ENCODE assay signal across 9 cellular contexts in genomic region chr7:94396606-94397005, GRCh38. TPM values are rescaled to one million over a fixed set of nuclear protein-coding genes. Genes with fewer than 3 reads are reported as not detected.
DNase-seq lines count a peak whose midpoint lies in the region; ATAC-seq and TF ChIP-seq lines count a peak whose summit lies in the region.
"Had no signal": no experiment of that assay in that cellular context is flagged by ENCODE, and none has a peak within 500 bp of the region (broad histone marks: within the 10 kb centered on the region; RNA-seq: fewer than 3 reads in every experiment).

No MANE protein-coding gene starts in this region.

- 43% methylated on average over 4 of the region's 4 CpGs for WGBS in hepatocyte (ENCODE audit: low lambda C conversion rate, missing lambda C conversion rate)

- intact Hi-C loops in CD8-positive, alpha-beta T cell (cut with DNase I, micrococcal nuclease) = loop anchor here in 1 of 2 experiments (10.0 kb wide), 1 partner anchor 1152 kb away; no protein-coding TSS in a partner anchor
- intact Hi-C loops in activated CD4-positive, alpha-beta memory T cell treated with anti-CD3 and anti-CD28 coated beads for 36 hours (cut with micrococcal nuclease) = loop anchor here (10.0 kb wide), 2 partner anchors 312 to 1152 kb away; no protein-coding TSS in a partner anchor

- H3K4me3 ChIP-seq in GM23338 (peak overlapping the region; percentile 80; the same call in 1 of the 2 replicates), SK-N-MC (peak overlapping the region; percentile 89), hepatocyte (peak overlapping the region; percentile 52), skin epidermis (peak overlapping the region; percentile 12 to 48 (median 32))
- no peak overlapping the region for H3K4me3 ChIP-seq in CD8-positive, alpha-beta T cell (ENCODE audit: low read depth, low read length)

- H3K27ac Mint-ChIP-seq in GM23338 = no peak overlapping the region
- H3K27ac Mint-ChIP-seq in CD8-positive, alpha-beta T cell = no peak overlapping the region
- no peak overlapping the region for H3K27ac Mint-ChIP-seq in activated CD4-positive, alpha-beta memory T cell treated with anti-CD3 and anti-CD28 coated beads for 36 hours

- H3K27me3 Mint-ChIP-seq in GM23338 (ENCODE audit: insufficient read depth, low read depth, poor library complexity) = peaks cover 16% of the 10 kb centered on the region
- peaks cover 25% of the 10 kb centered on the region for H3K27me3 Mint-ChIP-seq in CD8-positive, alpha-beta T cell (ENCODE audit: low read depth)
- H3K27me3 Mint-ChIP-seq in activated CD4-positive, alpha-beta memory T cell treated with anti-CD3 and anti-CD28 coated beads for 36 hours = peaks cover 38% of the 10 kb centered on the region

- no peaks in the 10 kb centered on the region for H3K9me2 ChIP-seq in GM23338 (ENCODE audit: insufficient read depth)
- H3K9me2 ChIP-seq in hepatocyte (replicated peaks; ENCODE audit: insufficient read depth) = no peaks in the 10 kb centered on the region

- H3K4me1 ChIP-seq in GM23338 (ENCODE audit: insufficient read depth) = peaks cover 18% of the 10 kb centered on the region
- H3K4me1 ChIP-seq in hepatocyte (ENCODE audit: insufficient read depth) = peaks cover 22% of the 10 kb centered on the region
- peaks cover 8% of the 10 kb centered on the region for H3K4me1 ChIP-seq in CD8-positive, alpha-beta T cell (ENCODE audit: insufficient read depth, low read length)

- H3K9ac ChIP-seq in SK-N-MC (ENCODE audit: insufficient read length) = peak overlapping the region; percentile 78

- no peak overlapping the region for H3K27ac ChIP-seq in GM23338 (ENCODE audit: low read depth)
- no peak overlapping the region; the same call in 1 of the 2 replicates for H3K27ac ChIP-seq in SK-N-MC
- H3K27ac ChIP-seq in hepatocyte = peak overlapping the region; percentile 97
- peak overlapping the region in 17 of 21 experiments; percentile 0 to 91 (median 84) for H3K27ac ChIP-seq in skin epidermis
- H3K27ac ChIP-seq in CD8-positive, alpha-beta T cell (ENCODE audit: low read depth, low read length) = no peak overlapping the region

- H4K20me1 ChIP-seq in GM23338 (replicated peaks; ENCODE audit: insufficient read depth) = no peaks in the 10 kb centered on the region
- H4K20me1 ChIP-seq in hepatocyte (ENCODE audit: insufficient read depth, poor library complexity, severe bottlenecking) = peaks cover 42% of the 10 kb centered on the region

- H3K4me1 Mint-ChIP-seq in GM23338 = peaks cover 40% of the 10 kb centered on the region
- H3K4me1 Mint-ChIP-seq in CD8-positive, alpha-beta T cell (ENCODE audit: low read depth) = peaks cover 21% of the 10 kb centered on the region
- peaks cover 6% of the 10 kb centered on the region for H3K4me1 Mint-ChIP-seq in activated CD4-positive, alpha-beta memory T cell treated with anti-CD3 and anti-CD28 coated beads for 36 hours (ENCODE audit: low read depth)

- no peak overlapping the region for H2AFZ ChIP-seq in GM23338
- no peak overlapping the region for H2AFZ ChIP-seq in hepatocyte

- H3K79me2 ChIP-seq in GM23338 (replicated peaks; ENCODE audit: insufficient read depth) (no peaks in the 10 kb centered on the region), hepatocyte (peaks cover 66% of the 10 kb centered on the region)

- H3K36me3 ChIP-seq in GM23338 (ENCODE audit: insufficient read depth) (peaks cover 11% of the 10 kb centered on the region; the same call in 1 of the 2 replicates), SK-N-MC (ENCODE audit: insufficient read depth, low read length) (peaks cover 32% of the 10 kb centered on the region), hepatocyte (replicated peaks; ENCODE audit: insufficient read depth, low read depth) (no peaks in the 10 kb centered on the region)
- no peaks in the 10 kb centered on the region for H3K36me3 ChIP-seq in CD8-positive, alpha-beta T cell (ENCODE audit: insufficient read depth, low read length)

- peaks cover 4% of the 10 kb centered on the region; the same call in 1 of the 2 replicates for H3K27me3 ChIP-seq in GM23338 (ENCODE audit: insufficient read depth)
- no peaks in the 10 kb centered on the region for H3K27me3 ChIP-seq in hepatocyte
- peaks cover 10% of the 10 kb centered on the region for H3K27me3 ChIP-seq in CD8-positive, alpha-beta T cell (ENCODE audit: insufficient read depth, low read length)

- no peak for DNase-seq in GM23338 (ENCODE audit: low spot score)
- no peak for DNase-seq in SK-N-MC (ENCODE audit: low read depth, low spot score)
- no peak for DNase-seq in hepatocyte (ENCODE audit: low spot score)
- no peak for DNase-seq in CD8-positive, alpha-beta T cell
- no peak for DNase-seq in DMS114 treated with DMSO at 0.1 percent for 48 hours (lab: John Stamatoyannopoulos, UW; ENCODE audit: unreplicated experiment)
- DNase-seq in stimulated activated CD4-positive, alpha-beta T cell treated with anti-CD3 and anti-CD28 coated beads, Interleukin-12 subunit alpha, Interleukin-12 subunit beta, amount 100 ng/mL, for 4 hours = no peak
- no peak for DNase-seq in activated CD4-positive, alpha-beta memory T cell treated with anti-CD3 and anti-CD28 coated beads for 36 hours
- DNase-seq: NCI-H187 treated with DMSO at 0.1 percent for 48 hours had no signal

- POLR2A ChIA-PET in CD8-positive, alpha-beta T cell (lab: Charles Lee) = no interaction called here
- POLR2A ChIA-PET in activated CD4-positive, alpha-beta memory T cell treated with anti-CD3 and anti-CD28 coated beads for 36 hours (lab: Charles Lee) = no interaction called here

- peaks cover 5% of the 10 kb centered on the region; the same call in 2 of the 3 replicates for H3K36me3 Mint-ChIP-seq in GM23338 (ENCODE audit: low read depth)
- H3K36me3 Mint-ChIP-seq in CD8-positive, alpha-beta T cell = no peaks in the 10 kb centered on the region
- no peaks in the 10 kb centered on the region for H3K36me3 Mint-ChIP-seq in activated CD4-positive, alpha-beta memory T cell treated with anti-CD3 and anti-CD28 coated beads for 36 hours

- H3K9me3 Mint-ChIP-seq in GM23338 = no peaks in the 10 kb centered on the region
- H3K9me3 Mint-ChIP-seq in CD8-positive, alpha-beta T cell = no peaks in the 10 kb centered on the region
- H3K9me3 Mint-ChIP-seq in activated CD4-positive, alpha-beta memory T cell treated with anti-CD3 and anti-CD28 coated beads for 36 hours = no peaks in the 10 kb centered on the region

- ATAC-seq in GM23338 = no peak
- no peak for ATAC-seq in CD8-positive, alpha-beta T cell

- TF ChIP-seq CTCF in GM23338 (conservative IDR thresholded peaks at IDR 0.05; ENCODE audit: low read depth in 2 of 2) (no peak), hepatocyte (IDR thresholded peaks at IDR 0.05; ENCODE audit: poor library complexity) (no peak)
- TF ChIP-seq CTCF in CD8-positive, alpha-beta T cell (IDR thresholded peaks at IDR 0.05) = no peak

- no peaks in the 10 kb centered on the region for H3K9me3 ChIP-seq in SK-N-MC (ENCODE audit: low read depth, low read length)
- H3K9me3 ChIP-seq in hepatocyte (ENCODE audit: low read depth) = no peaks in the 10 kb centered on the region
- no peaks in the 10 kb centered on the region for H3K9me3 ChIP-seq in CD8-positive, alpha-beta T cell (ENCODE audit: low read length)

- no peak overlapping the region for H3K4me3 Mint-ChIP-seq in GM23338
- H3K4me3 Mint-ChIP-seq in CD8-positive, alpha-beta T cell = no peak overlapping the region
- no peak overlapping the region for H3K4me3 Mint-ChIP-seq in activated CD4-positive, alpha-beta memory T cell treated with anti-CD3 and anti-CD28 coated beads for 36 hours

- peak overlapping the region; percentile 86 for H3K4me2 ChIP-seq in GM23338
- peak overlapping the region; percentile 65 for H3K4me2 ChIP-seq in hepatocyte

- CTCF ChIA-PET in CD8-positive, alpha-beta T cell (lab: Charles Lee) = no interaction called here
- CTCF ChIA-PET in activated CD4-positive, alpha-beta memory T cell treated with anti-CD3 and anti-CD28 coated beads for 36 hours (lab: Charles Lee) = interaction anchor here (0.8 to 1.5 kb wide), 2 partner anchors 40 to 490 kb away, joined by 3 read pairs; partner anchors contain the start of gene GNGT1

- H3F3A ChIP-seq in GM23338 (replicated peaks; ENCODE audit: low read depth) = no peaks in the 10 kb centered on the region

TF ChIP-seq in GM23338, 12 proteins besides CTCF, POLR2A, EP300 and RAD21 (continues in another document):
- no peak for TF ChIP-seq JUNB (IDR thresholded peaks at IDR 0.05; ENCODE audit: unreplicated experiment)

RNA-seq across cellular contexts. Expression of gene COL1A2, which starts 1.9 kb away (rescaled TPM):
- total RNA-seq in GM23338 (2014; rRNA removed; shearing (Covaris generic)) = 61.6 and 67.0 TPM in 2 replicates
- polyA plus RNA-seq in GM23338 (2016; fragmentation: Nextera tagmentation; extraction: Ambion mirVana) = 32.0 and 34.6 TPM in 2 replicates
- 1,011 and 1,836 TPM in 2 replicates for total RNA-seq in hepatocyte
- 2,013 and 2,200 TPM in 2 replicates for polyA plus RNA-seq in hepatocyte
- not detected for total RNA-seq in CD8-positive, alpha-beta T cell
- not detected for total RNA-seq in activated CD4-positive, alpha-beta memory T cell treated with anti-CD3 and anti-CD28 coated beads for 36 hours

Comparison
In these comparisons a context has a peak if more than half of its experiments do, and no peak if none do; other contexts are left out.
1. H3K27ac ChIP-seq: peak in hepatocyte (single experiment) and skin epidermis (17 of 21); none in GM23338 (single experiment), SK-N-MC (single experiment) and CD8-positive, alpha-beta T cell (single experiment).
2. RNA of gene COL1A2, which starts 1.9 kb away (total RNA-seq): 1,011 to 1,836 TPM in hepatocyte and 61.6 to 67.0 TPM in GM23338; not detected in CD8-positive, alpha-beta T cell and not detected in activated CD4-positive, alpha-beta memory T cell treated with anti-CD3 and anti-CD28 coated beads for 36 hours; every median in the first group is over 10 times any median in the second.